Comparison of ENCODE assay signal across 11 cellular contexts in the genomic region with DNA sequence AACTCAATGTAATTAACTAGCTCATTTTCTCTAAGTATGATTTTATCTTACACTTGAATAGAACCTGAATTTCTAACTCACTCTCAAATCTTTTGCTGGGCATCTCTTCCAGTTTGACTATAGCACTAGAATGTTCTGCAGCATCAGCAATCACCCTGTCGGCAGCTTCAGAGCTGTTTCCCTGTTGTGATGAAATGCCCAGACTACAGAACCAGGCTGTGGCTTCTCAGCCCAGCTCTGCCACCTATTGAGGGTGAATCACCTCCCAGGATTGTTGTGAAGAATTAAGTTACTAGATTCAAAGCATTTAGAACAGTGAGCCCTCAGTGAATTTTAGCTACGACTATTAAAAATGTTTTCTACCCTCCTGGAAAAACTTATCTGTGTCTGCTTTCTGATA.
DNase-seq lines count a peak whose midpoint lies in the region; ATAC-seq and TF ChIP-seq lines count a peak whose summit lies in the region.
"Had no signal": no experiment of that assay in that cellular context is flagged by ENCODE, and none has a peak within 500 bp of the region (broad histone marks: within the 10 kb centered on the region; RNA-seq: fewer than 3 reads in every experiment).

No MANE protein-coding gene starts in this region.

- DNase-seq in AG09309 (ENCODE audit: low read depth) (peak; percentile 24), HS-5 (ENCODE audit: low read depth) (peak; percentile 31), astrocyte of the hippocampus (ENCODE audit: low read depth, low spot score) (peak; percentile 90), left lobe of liver (ENCODE audit: low spot score) (no peak), NCI-H82 treated with DMSO at 0.1 percent for 48 hours (lab: John Stamatoyannopoulos, UW; ENCODE audit: unreplicated experiment) (no peak), NCI-H2107 (lab: John Stamatoyannopoulos, UW) (no peak)
- DNase-seq: DND-41, NCI-H146, transverse colon had no signal

- ATAC-seq in left lobe of liver (peak; percentile 60), GM21526 (IDR thresholded peaks at IDR 0.05; ENCODE audit: low FRiP score, unreplicated experiment) (no peak), GM21529 (IDR thresholded peaks at IDR 0.05; ENCODE audit: unreplicated experiment) (no peak)

- H3K4me3 ChIP-seq in AG09309 (ENCODE audit: control insufficient read depth, low read depth, low read length): no peak overlapping the region
- H3K4me3 ChIP-seq: transverse colon had no signal

- TF ChIP-seq CTCF in AG09309 (IDR thresholded peaks at IDR 0.05; ENCODE audit: control insufficient read depth, insufficient read depth, low read depth, low read length, missing control alignments): no peak

Comparison
In these comparisons a context has a peak if more than half of its experiments do, and no peak if none do; other contexts are left out.
1. DNase-seq: peak in AG09309 (single experiment), HS-5 (single experiment) and astrocyte of the hippocampus (single experiment); none in left lobe of liver (single experiment), NCI-H82 treated with DMSO at 0.1 percent for 48 hours (single experiment) and NCI-H2107 (single experiment).